ENCODE assay signal across 32 cellular contexts in genomic region chr3:194946091-194946490, GRCh38.
"Had no signal": no experiment of that assay in that cellular context is flagged by ENCODE, and none has a peak within 500 bp of the region (broad histone marks: within the 10 kb centered on the region; RNA-seq: fewer than 3 reads in every experiment).

No MANE protein-coding gene starts in this region.

- H3K4me3 Mint-ChIP-seq: activated CD4-positive, alpha-beta memory T cell treated with anti-CD3 and anti-CD28 coated beads for 36 hours; activated CD4-positive, alpha-beta T cell treated with anti-CD3 and anti-CD28 coated beads for 36 hours; activated CD4-positive, alpha-beta T cell treated with anti-CD3 and anti-CD28 coated beads, Interleukin-2, amount 10 ng/mL, durations not matched to agents 24 days and 14 days; activated CD8-positive, alpha-beta memory T cell treated with anti-CD3 and anti-CD28 coated beads, Interleukin-2, amount 10 ng/mL, durations not matched to agents 7 days and 5 days; activated CD8-positive, alpha-beta T cell treated with anti-CD3 and anti-CD28 coated beads, Interleukin-2, amount 10 ng/mL, durations not matched to agents 7 days and 5 days; activated naive CD4-positive, alpha-beta T cell treated with anti-CD3 and anti-CD28 coated beads, Interleukin-2, amount 10 ng/mL, durations not matched to agents 7 days and 5 days; activated naive CD8-positive, alpha-beta T cell treated with anti-CD3 and anti-CD28 coated beads, Interleukin-2, amount 10 ng/mL, durations not matched to agents 7 days and 5 days; activated T-helper 1 cell treated with anti-CD3 and anti-CD28 coated beads, Interleukin-12 subunit alpha, Interleukin-12 subunit beta, Interleukin-2, Interleukin-4 antibody, amounts not matched to agents 30 ng/mL and 10 ng/mL and 1 ng/mL, durations not matched to agents 14 hours and 24 hours and 36 hours; brain; endodermal cell; T-helper 17 cell; T-helper 2 cell treated with Interferon-gamma antibody and Interleukin-4, amounts not matched to agents 5 μg/mL and 100 μg/mL, for 36 hours had no signal

- DNase-seq: activated CD4-positive, alpha-beta memory T cell treated with anti-CD3 and anti-CD28 coated beads for 36 hours; activated CD4-positive, alpha-beta T cell treated with anti-CD3 and anti-CD28 coated beads for 36 hours; activated CD4-positive, alpha-beta T cell treated with anti-CD3 and anti-CD28 coated beads, Interleukin-2, amount 10 ng/mL, durations not matched to agents 24 days and 14 days; activated CD4-positive, CD25-positive, alpha-beta regulatory T cell; activated CD4-positive, CD25-positive, alpha-beta regulatory T cell treated with anti-CD3 and anti-CD28 coated beads, Interleukin-2, amount 50 U/mL, for 72 hours; activated CD8-positive, alpha-beta memory T cell treated with anti-CD3 and anti-CD28 coated beads, Interleukin-2, amount 10 ng/mL, durations not matched to agents 7 days and 5 days; activated CD8-positive, alpha-beta memory T cell treated with anti-CD3 and anti-CD28 coated beads, Interleukin-2, amount 50 U/mL, for 4 hours; activated CD8-positive, alpha-beta T cell treated with anti-CD3 and anti-CD28 coated beads, Interleukin-2, amount 10 ng/mL, durations not matched to agents 7 days and 5 days; activated effector memory CD4-positive, alpha-beta T cell treated with anti-CD3 and anti-CD28 coated beads, Interleukin-2, amount 50 U/mL, for 16 hours; activated naive CD4-positive, alpha-beta T cell treated with anti-CD3 and anti-CD28 coated beads, Interleukin-2, amount 10 ng/mL, durations not matched to agents 7 days and 5 days; activated naive CD8-positive, alpha-beta T cell treated with anti-CD3 and anti-CD28 coated beads, Interleukin-2, amount 10 ng/mL, durations not matched to agents 7 days and 5 days; activated T-cell treated with anti-CD3 and anti-CD28 coated beads, Interleukin-2, amount 50 U/mL, for 1 hour; activated T-cell treated with anti-CD3 and anti-CD28 coated beads, Interleukin-2, amount 50 U/mL, for 48 hours; central memory CD4-positive, alpha-beta T cell; cerebellar nuclear complex; colonic mucosa; dorsolateral prefrontal cortex; effector memory CD4-positive, alpha-beta T cell; endodermal cell; foreskin fibroblast; heart left ventricle; T-helper 17 cell; T1000 had no signal

- H3K4me1 Mint-ChIP-seq: activated CD4-positive, alpha-beta T cell treated with anti-CD3 and anti-CD28 coated beads for 36 hours; activated CD4-positive, alpha-beta T cell treated with anti-CD3 and anti-CD28 coated beads, Interleukin-2, amount 10 ng/mL, durations not matched to agents 24 days and 14 days; activated CD8-positive, alpha-beta memory T cell treated with anti-CD3 and anti-CD28 coated beads, Interleukin-2, amount 10 ng/mL, durations not matched to agents 7 days and 5 days; activated naive CD4-positive, alpha-beta T cell treated with anti-CD3 and anti-CD28 coated beads, Interleukin-2, amount 10 ng/mL, durations not matched to agents 7 days and 5 days; activated naive CD8-positive, alpha-beta T cell treated with anti-CD3 and anti-CD28 coated beads, Interleukin-2, amount 10 ng/mL, durations not matched to agents 7 days and 5 days; brain; endodermal cell had no signal

- H3K27ac Mint-ChIP-seq: activated CD4-positive, alpha-beta memory T cell treated with anti-CD3 and anti-CD28 coated beads for 36 hours; activated CD4-positive, alpha-beta T cell treated with anti-CD3 and anti-CD28 coated beads for 36 hours; activated CD4-positive, alpha-beta T cell treated with anti-CD3 and anti-CD28 coated beads, Interleukin-2, amount 10 ng/mL, durations not matched to agents 24 days and 14 days; activated CD8-positive, alpha-beta memory T cell treated with anti-CD3 and anti-CD28 coated beads, Interleukin-2, amount 10 ng/mL, durations not matched to agents 7 days and 5 days; activated CD8-positive, alpha-beta T cell treated with anti-CD3 and anti-CD28 coated beads, Interleukin-2, amount 10 ng/mL, durations not matched to agents 7 days and 5 days; activated naive CD4-positive, alpha-beta T cell treated with anti-CD3 and anti-CD28 coated beads, Interleukin-2, amount 10 ng/mL, durations not matched to agents 7 days and 5 days; activated naive CD4-positive, alpha-beta T cell treated with anti-CD3 and anti-CD28 coated beads, Interleukin-2, amount 50 U/mL, for 72 hours; activated naive CD8-positive, alpha-beta T cell treated with anti-CD3 and anti-CD28 coated beads, Interleukin-2, amount 10 ng/mL, durations not matched to agents 7 days and 5 days; activated T-helper 1 cell treated with anti-CD3 and anti-CD28 coated beads, Interleukin-12 subunit alpha, Interleukin-12 subunit beta, Interleukin-2, Interleukin-4 antibody, amounts not matched to agents 30 ng/mL and 10 ng/mL and 1 ng/mL, durations not matched to agents 14 hours and 24 hours and 36 hours; activated T-helper 2 cell treated with anti-CD3 and anti-CD28 coated beads, Interferon-gamma antibody, Interleukin-2, Interleukin-4, amounts not matched to agents 10 μg/mL and 5 μg/mL and 100 μg/mL, durations not matched to agents 14 hours and 24 hours and 36 hours; brain; endodermal cell; T-helper 17 cell; T-helper 2 cell treated with Interferon-gamma antibody and Interleukin-4, amounts not matched to agents 5 μg/mL and 100 μg/mL, for 36 hours had no signal

- H3K36me3 Mint-ChIP-seq: activated CD4-positive, alpha-beta memory T cell treated with anti-CD3 and anti-CD28 coated beads for 36 hours; activated CD8-positive, alpha-beta memory T cell treated with anti-CD3 and anti-CD28 coated beads, Interleukin-2, amount 10 ng/mL, durations not matched to agents 7 days and 5 days; activated naive CD4-positive, alpha-beta T cell treated with anti-CD3 and anti-CD28 coated beads, Interleukin-2, amount 10 ng/mL, durations not matched to agents 7 days and 5 days; activated naive CD8-positive, alpha-beta T cell treated with anti-CD3 and anti-CD28 coated beads, Interleukin-2, amount 10 ng/mL, durations not matched to agents 7 days and 5 days; brain had no signal

- H3K27me3 Mint-ChIP-seq: activated naive CD8-positive, alpha-beta T cell treated with anti-CD3 and anti-CD28 coated beads, Interleukin-2, amount 10 ng/mL, durations not matched to agents 7 days and 5 days had no signal

- H3K27ac ChIP-seq: ascending aorta, breast epithelium, cardiac muscle cell, colonic mucosa, dorsolateral prefrontal cortex, heart left ventricle had no signal

- H3K4me1 ChIP-seq: ascending aorta, breast epithelium, colonic mucosa had no signal

- H3K27me3 ChIP-seq: ascending aorta, breast epithelium, cardiac muscle cell, colonic mucosa, heart left ventricle had no signal

- H3K9me3 ChIP-seq: ascending aorta, breast epithelium, colonic mucosa had no signal

- H3K9me3 Mint-ChIP-seq: activated CD4-positive, alpha-beta T cell treated with anti-CD3 and anti-CD28 coated beads, Interleukin-2, amount 10 ng/mL, durations not matched to agents 24 days and 14 days; activated naive CD4-positive, alpha-beta T cell treated with anti-CD3 and anti-CD28 coated beads, Interleukin-2, amount 10 ng/mL, durations not matched to agents 7 days and 5 days; activated T-helper 1 cell treated with anti-CD3 and anti-CD28 coated beads, Interleukin-12 subunit alpha, Interleukin-12 subunit beta, Interleukin-2, Interleukin-4 antibody, amounts not matched to agents 30 ng/mL and 10 ng/mL and 1 ng/mL, durations not matched to agents 14 hours and 24 hours and 36 hours; activated T-helper 2 cell treated with anti-CD3 and anti-CD28 coated beads, Interferon-gamma antibody, Interleukin-2, Interleukin-4, amounts not matched to agents 10 μg/mL and 5 μg/mL and 100 μg/mL, durations not matched to agents 14 hours and 24 hours and 36 hours; T-helper 2 cell treated with Interferon-gamma antibody and Interleukin-4, amounts not matched to agents 5 μg/mL and 100 μg/mL, for 36 hours had no signal

- H3K36me3 ChIP-seq: ascending aorta, breast epithelium, cardiac muscle cell, colonic mucosa, heart left ventricle had no signal

- H3K4me3 ChIP-seq: ascending aorta, breast epithelium, cardiac muscle cell, colonic mucosa, dorsolateral prefrontal cortex, heart left ventricle had no signal

- ATAC-seq: activated CD4-positive, alpha-beta T cell treated with anti-CD3 and anti-CD28 coated beads for 36 hours; activated CD8-positive, alpha-beta memory T cell treated with anti-CD3 and anti-CD28 coated beads, Interleukin-2, amount 10 ng/mL, durations not matched to agents 7 days and 5 days; activated CD8-positive, alpha-beta T cell treated with anti-CD3 and anti-CD28 coated beads, Interleukin-2, amount 10 ng/mL, durations not matched to agents 7 days and 5 days; activated naive CD4-positive, alpha-beta T cell treated with anti-CD3 and anti-CD28 coated beads, Interleukin-2, amount 50 U/mL, for 72 hours; esophagus mucosa; heart left ventricle; T-helper 17 cell had no signal
